13 cellular contexts compared by ENCODE assay signal in the genomic region with DNA sequence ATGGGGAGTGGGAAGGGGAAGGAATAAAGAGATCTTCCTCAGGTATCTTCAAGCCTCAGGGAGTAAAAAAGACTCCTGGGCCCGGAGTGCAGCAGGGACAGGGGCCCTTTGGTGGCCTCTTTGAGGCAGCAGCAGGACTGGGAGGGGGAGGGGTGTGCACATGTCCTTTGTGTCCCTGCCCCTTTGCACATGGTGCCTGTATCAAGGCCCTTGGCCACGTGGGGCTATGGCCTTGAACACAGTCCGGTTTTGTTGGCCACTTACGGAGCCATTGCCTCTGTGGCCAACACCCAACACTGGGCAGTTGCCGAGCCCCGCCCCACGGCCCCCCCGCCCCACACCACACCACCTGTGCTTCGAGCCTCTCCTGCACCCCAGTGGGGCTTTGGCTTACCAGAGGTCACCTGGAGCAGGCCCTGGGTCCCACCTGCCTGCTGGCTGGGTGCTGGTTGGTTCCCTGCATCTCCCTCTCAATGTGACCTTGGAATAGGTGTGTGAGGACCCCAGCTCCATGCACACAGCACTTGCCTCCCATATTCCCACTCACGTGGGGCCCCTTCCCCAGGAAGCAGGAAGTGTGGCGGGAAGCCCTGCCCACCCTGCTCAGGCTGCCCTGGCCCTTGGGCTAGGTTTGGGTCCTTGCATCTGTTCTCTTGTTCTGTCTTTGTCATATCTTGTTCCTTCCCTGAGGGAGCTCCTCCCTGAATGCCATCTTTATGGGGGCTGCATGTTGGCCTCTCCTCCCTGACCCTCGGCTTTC. TPM values are rescaled to one million over a fixed set of nuclear protein-coding genes. Genes with fewer than 3 reads are reported as not detected.
A peak's percentile ranks its signal among the peaks of the same experiment; 100 is the strongest.
DNase-seq lines count a peak whose midpoint lies in the region; ATAC-seq and TF ChIP-seq lines count a peak whose summit lies in the region.
"Had no signal": no experiment of that assay in that cellular context is flagged by ENCODE, and none has a peak within 500 bp of the region (broad histone marks: within the 10 kb centered on the region; RNA-seq: fewer than 3 reads in every experiment).

No MANE protein-coding gene starts in this region.

- H3K36me3 ChIP-seq in mesenchymal stem cell (ENCODE audit: control insufficient read depth in 1 of 2, insufficient read depth in 2 of 2, low read depth in 1 of 2, low read length in 2 of 2): peaks cover 1 to 19% of the 10 kb centered on the region in 2 experiments
- H3K36me3 ChIP-seq: BE2C had no signal

- H2BK5ac ChIP-seq in mesenchymal stem cell (ENCODE audit: low read depth, low read length, poor library complexity, severe bottlenecking): no peak overlapping the region

- H4K8ac ChIP-seq in mesenchymal stem cell (ENCODE audit: low read length): peak overlapping the region; percentile 15

- 85% methylated on average over 10 of the region's 12 CpGs for WGBS in mesenchymal stem cell

- DNase-seq in mesenchymal stem cell: no peak
- DNase-seq in SKM-1 treated with dmso at 0.1 percent for 144 hours (lab: John Stamatoyannopoulos, UW; ENCODE audit: unreplicated experiment): no peak
- DNase-seq in middle frontal gyrus (ENCODE audit: extremely low spot score, low spot score): no peak
- no peak for DNase-seq in amniotic stem cell (lab: John Stamatoyannopoulos, UW)
- DNase-seq in SKM-1 (lab: John Stamatoyannopoulos, UW; ENCODE audit: unreplicated experiment): no peak
- DNase-seq: BE2C, head of caudate nucleus, midbrain had no signal

- TF ChIP-seq CTCF in 22Rv1 (IDR thresholded peaks at IDR 0.05): no peak

- peak; percentile 46 for TF ChIP-seq POLR2A in GM18505 (IDR thresholded peaks at IDR 0.05; ENCODE audit: borderline replicate concordance, extremely low read depth, insufficient read depth, insufficient read length)

- no peak overlapping the region for H3K23ac ChIP-seq in mesenchymal stem cell (ENCODE audit: low read length in 2 of 2)

- H3K14ac ChIP-seq in mesenchymal stem cell (ENCODE audit: low read length in 2 of 2): no peak overlapping the region

- peak overlapping the region in 1 of 2 experiments; percentile 10 for H2BK12ac ChIP-seq in mesenchymal stem cell (ENCODE audit: low read length in 2 of 2)

- H2BK15ac ChIP-seq in mesenchymal stem cell (ENCODE audit: low read depth, poor library complexity, severe bottlenecking): no peak overlapping the region

- peak overlapping the region; percentile 75 for H3K27ac Mint-ChIP-seq in activated T-helper 17 cell treated with anti-CD3 and anti-CD28 coated beads, Interleukin-2, amount 50 U/mL, for 72 hours
- H3K27ac Mint-ChIP-seq: dendritic cell treated with granulocyte-macrophage colony-stimulating factor and Interleukin-4, amounts not matched to agents 40 ng/mL and 50 ng/mL, for 4 days had no signal

- ATAC-seq in GM18505 (IDR thresholded peaks at IDR 0.05; ENCODE audit: unreplicated experiment): no peak
- no peak for ATAC-seq in activated T-helper 17 cell treated with anti-CD3 and anti-CD28 coated beads, Interleukin-2, amount 50 U/mL, for 72 hours (replicated peaks)

- no peak overlapping the region for H3K18ac ChIP-seq in mesenchymal stem cell (ENCODE audit: low read depth in 1 of 2, low read length in 2 of 2)

- no peaks in the 10 kb centered on the region for H3K9me3 Mint-ChIP-seq in activated T-helper 17 cell treated with anti-CD3 and anti-CD28 coated beads, Interleukin-2, amount 50 U/mL, for 72 hours
- H3K9me3 Mint-ChIP-seq: dendritic cell treated with granulocyte-macrophage colony-stimulating factor and Interleukin-4, amounts not matched to agents 40 ng/mL and 50 ng/mL, for 4 days had no signal

- no peak overlapping the region for H3K4ac ChIP-seq in mesenchymal stem cell (ENCODE audit: low read depth in 1 of 2, low read length in 2 of 2)

- H3K79me1 ChIP-seq in mesenchymal stem cell (replicated peaks; ENCODE audit: low read length, poor library complexity, severe bottlenecking): no peaks in the 10 kb centered on the region

- no peak overlapping the region for H3K4me3 Mint-ChIP-seq in activated T-helper 17 cell treated with anti-CD3 and anti-CD28 coated beads, Interleukin-2, amount 50 U/mL, for 72 hours

- H3K9me3 ChIP-seq in mesenchymal stem cell (ENCODE audit: control insufficient read depth, low read length): no peaks in the 10 kb centered on the region
- H3K9me3 ChIP-seq: BE2C had no signal

- no peak overlapping the region for H3K9ac ChIP-seq in mesenchymal stem cell (ENCODE audit: low read length)

- peaks cover 43% of the 10 kb centered on the region for H3K4me1 ChIP-seq in mesenchymal stem cell (ENCODE audit: control insufficient read depth, insufficient read depth, low read depth, low read length)

- no peak overlapping the region for H2AK5ac ChIP-seq in mesenchymal stem cell (ENCODE audit: low read length, severe bottlenecking)

- H3K4me2 ChIP-seq in mesenchymal stem cell (ENCODE audit: low read length, poor library complexity, severe bottlenecking): no peak overlapping the region

- H2BK120ac ChIP-seq in mesenchymal stem cell (ENCODE audit: low read depth, low read length): no peak overlapping the region

- peaks cover 7 to 17% of the 10 kb centered on the region in 2 experiments for H3K27me3 ChIP-seq in mesenchymal stem cell (ENCODE audit: control insufficient read depth in 1 of 2, insufficient read depth in 1 of 2, low read length in 2 of 2)

- H3K27ac ChIP-seq in 22Rv1 (peak overlapping the region; percentile 74), mesenchymal stem cell (ENCODE audit: low read length, poor library complexity, severe bottlenecking) (no peak overlapping the region)

- no peak overlapping the region for H2AFZ ChIP-seq in mesenchymal stem cell (ENCODE audit: low read depth, low read length)

- H3K36me3 Mint-ChIP-seq in activated T-helper 17 cell treated with anti-CD3 and anti-CD28 coated beads, Interleukin-2, amount 50 U/mL, for 72 hours (ENCODE audit: low read depth): peaks cover 33% of the 10 kb centered on the region

- H3K4me3 ChIP-seq in mesenchymal stem cell (ENCODE audit: insufficient read depth in 1 of 2, low read depth in 1 of 2, low read length in 2 of 2): no peak overlapping the region
- H3K4me3 ChIP-seq: smooth muscle cell had no signal

- peaks cover 21% of the 10 kb centered on the region for H3K4me1 Mint-ChIP-seq in activated T-helper 17 cell treated with anti-CD3 and anti-CD28 coated beads, Interleukin-2, amount 50 U/mL, for 72 hours

- H3K27me3 Mint-ChIP-seq in activated T-helper 17 cell treated with anti-CD3 and anti-CD28 coated beads, Interleukin-2, amount 50 U/mL, for 72 hours: no peaks in the 10 kb centered on the region

- H4K91ac ChIP-seq in mesenchymal stem cell (ENCODE audit: low read length): no peak overlapping the region

RNA-seq across cellular contexts. Expression of a gene that starts 5.3 kb away (rescaled TPM):
- total RNA-seq in activated T-helper 17 cell treated with anti-CD3 and anti-CD28 coated beads, Interleukin-2, amount 50 U/mL, for 72 hours: 10 to 100 TPM in 1 of 2 donors, 1 to 10 TPM in 1; 7.6 to 12.9 TPM
- 1.9 TPM for polyA plus RNA-seq in mesenchymal stem cell (2013, experiment 1 of 2)
- polyA plus RNA-seq in mesenchymal stem cell (2013, experiment 2 of 2): 1.4 TPM
- total RNA-seq: smooth muscle cell had no signal

RNA-seq across cellular contexts. Expression of a gene that starts 17.6 kb away (rescaled TPM):
- total RNA-seq in activated T-helper 17 cell treated with anti-CD3 and anti-CD28 coated beads, Interleukin-2, amount 50 U/mL, for 72 hours: 10 to 100 TPM; 81.1 to 96.4 TPM
- polyA plus RNA-seq in mesenchymal stem cell (2013, experiment 1 of 2): 72.6 TPM
- 68.0 TPM for polyA plus RNA-seq in mesenchymal stem cell (2013, experiment 2 of 2)

RNA-seq across cellular contexts. Expression of a gene that starts 17.8 kb away (rescaled TPM):
- total RNA-seq in activated T-helper 17 cell treated with anti-CD3 and anti-CD28 coated beads, Interleukin-2, amount 50 U/mL, for 72 hours: 1 to 10 TPM; 1.5 to 5.6 TPM
- polyA plus RNA-seq in mesenchymal stem cell (2013, experiment 1 of 2): 0.37 TPM
- polyA plus RNA-seq in mesenchymal stem cell (2013, experiment 2 of 2): 0.33 TPM

RNA-seq across cellular contexts. Expression of a gene that starts 29.4 kb away (rescaled TPM):
- 10 to 100 TPM; 48.3 to 50.7 TPM for total RNA-seq in activated T-helper 17 cell treated with anti-CD3 and anti-CD28 coated beads, Interleukin-2, amount 50 U/mL, for 72 hours
- 5.6 TPM for polyA plus RNA-seq in mesenchymal stem cell (2013, experiment 1 of 2)
- polyA plus RNA-seq in mesenchymal stem cell (2013, experiment 2 of 2): 5.7 TPM

RNA-seq across cellular contexts. Expression of a gene that starts 33.8 kb away (rescaled TPM):
- total RNA-seq in activated T-helper 17 cell treated with anti-CD3 and anti-CD28 coated beads, Interleukin-2, amount 50 U/mL, for 72 hours: 10 to 100 TPM; 10.7 to 22.2 TPM
- 255 TPM for polyA plus RNA-seq in mesenchymal stem cell (2013, experiment 1 of 2)
- 254 TPM for polyA plus RNA-seq in mesenchymal stem cell (2013, experiment 2 of 2)
